Comparison of ENCODE assay signal across 23 cellular contexts in genomic region chr22:22176929-22177616, GRCh38.
A peak's percentile ranks its signal among the peaks of the same experiment; 100 is the strongest.
DNase-seq lines count a peak whose midpoint lies in the region; ATAC-seq and TF ChIP-seq lines count a peak whose summit lies in the region.
"Had no signal": no experiment of that assay in that cellular context is flagged by ENCODE, and none has a peak within 500 bp of the region (broad histone marks: within the 10 kb centered on the region; RNA-seq: fewer than 3 reads in every experiment).

No MANE protein-coding gene starts in this region.

- no peaks in the 10 kb centered on the region for H4K20me1 ChIP-seq in hepatocyte (ENCODE audit: insufficient read depth, poor library complexity, severe bottlenecking)
- H4K20me1 ChIP-seq: BLaER1 had no signal

- WGBS in hepatocyte (ENCODE audit: low lambda C conversion rate, missing lambda C conversion rate): 48% methylated on average over 4 of the region's 4 CpGs
- 48 to 58% methylated on average over 4 of the region's 4 CpGs for WGBS in aorta, 2 donors

- no peak for ATAC-seq in stimulated activated memory B cell treated with anti-CD40 and anti-IgM and Interleukin-4, amounts not matched to agents 10 μg/mL and 1 μg/mL and 100 μg/mL, for 72 hours
- ATAC-seq in aorta (ENCODE audit: low FRiP score): no peak
- no peak for ATAC-seq in HG02623 (IDR thresholded peaks at IDR 0.05; ENCODE audit: unreplicated experiment)
- ATAC-seq: CD8-positive, alpha-beta T cell; GM12878; GM23338 had no signal

- TF ChIP-seq CTCF in coronary artery (IDR thresholded peaks at IDR 0.05) (no peak), hepatocyte (IDR thresholded peaks at IDR 0.05; ENCODE audit: poor library complexity) (no peak), GM20000 (IDR thresholded peaks at IDR 0.05; ENCODE audit: extremely low read depth, missing control alignments) (no peak)

- H3K27me3 Mint-ChIP-seq in stimulated activated memory B cell treated with anti-CD40 and anti-IgM and Interleukin-4, amounts not matched to agents 10 μg/mL and 1 μg/mL and 100 μg/mL, for 72 hours: no peaks in the 10 kb centered on the region
- H3K27me3 Mint-ChIP-seq: B cell had no signal

- H3K4me3 ChIP-seq in coronary artery (no peak overlapping the region), hepatocyte (no peak overlapping the region), aorta (ENCODE audit: low read length in 2 of 2) (no peak overlapping the region)
- H3K4me3 ChIP-seq: BLaER1, GM12878, GM23338, HAP-1 had no signal

- no peaks in the 10 kb centered on the region for H3K9me3 Mint-ChIP-seq in stimulated activated memory B cell treated with anti-CD40 and anti-IgM and Interleukin-4, amounts not matched to agents 10 μg/mL and 1 μg/mL and 100 μg/mL, for 72 hours
- H3K9me3 Mint-ChIP-seq: CD4-positive, CD25-positive, alpha-beta regulatory T cell; CD8-positive, alpha-beta T cell; GM23338; HFFc6 had no signal

- no peak overlapping the region for H2AFZ ChIP-seq in hepatocyte
- H2AFZ ChIP-seq: GM23338 had no signal

- intact Hi-C loops in aorta (cut with DNase I): no loop called here

- H3K4me2 ChIP-seq in hepatocyte: no peak overlapping the region
- H3K4me2 ChIP-seq: BLaER1, GM23338 had no signal

- no peaks in the 10 kb centered on the region for H3K36me3 Mint-ChIP-seq in stimulated activated memory B cell treated with anti-CD40 and anti-IgM and Interleukin-4, amounts not matched to agents 10 μg/mL and 1 μg/mL and 100 μg/mL, for 72 hours
- H3K36me3 Mint-ChIP-seq: CD4-positive, CD25-positive, alpha-beta regulatory T cell; CD8-positive, alpha-beta T cell had no signal

- H3K4me3 Mint-ChIP-seq in stimulated activated memory B cell treated with anti-CD40 and anti-IgM and Interleukin-4, amounts not matched to agents 10 μg/mL and 1 μg/mL and 100 μg/mL, for 72 hours: no peak overlapping the region
- H3K4me3 Mint-ChIP-seq: B cell; CD4-positive, CD25-positive, alpha-beta regulatory T cell; CD8-positive, alpha-beta T cell; GM23338; HFFc6 had no signal

- no peaks in the 10 kb centered on the region for H3K79me2 ChIP-seq in hepatocyte

- peaks cover 28% of the 10 kb centered on the region for H3K4me1 Mint-ChIP-seq in stimulated activated memory B cell treated with anti-CD40 and anti-IgM and Interleukin-4, amounts not matched to agents 10 μg/mL and 1 μg/mL and 100 μg/mL, for 72 hours
- H3K4me1 Mint-ChIP-seq: CD4-positive, CD25-positive, alpha-beta regulatory T cell; GM23338 had no signal

- H3K27me3 ChIP-seq in hepatocyte: no peaks in the 10 kb centered on the region
- no peaks in the 10 kb centered on the region for H3K27me3 ChIP-seq in aorta (ENCODE audit: control insufficient read depth in 1 of 2, insufficient read depth in 2 of 2, low read length in 1 of 2)
- H3K27me3 ChIP-seq: BLaER1 had no signal

- no peaks in the 10 kb centered on the region for H3K36me3 ChIP-seq in hepatocyte (replicated peaks; ENCODE audit: insufficient read depth, low read depth)
- no peaks in the 10 kb centered on the region for H3K36me3 ChIP-seq in aorta (ENCODE audit: control insufficient read depth in 1 of 2, insufficient read depth in 2 of 2, low read length in 1 of 2)
- H3K36me3 ChIP-seq: BLaER1, HAP-1 had no signal

- DNase-seq in D341Med (ENCODE audit: low spot score) (peak; percentile 3), coronary artery (ENCODE audit: low spot score) (peak; percentile 58), hepatocyte (ENCODE audit: low spot score) (peak; percentile 58), aorta (no peak), glomerular visceral epithelial cell (ENCODE audit: extremely low spot score) (no peak), GM20000 (ENCODE audit: low spot score) (no peak)
- DNase-seq: Caco-2; CD4-positive, CD25-positive, alpha-beta regulatory T cell; CD8-positive, alpha-beta T cell; DMS 273 treated with DMSO at 0.1 percent for 48 hours; DMS79; EL; GDM1; HFFc6 had no signal

- H3K4me1 ChIP-seq in hepatocyte (ENCODE audit: insufficient read depth) (peaks cover 7% of the 10 kb centered on the region), aorta (ENCODE audit: control insufficient read depth in 1 of 2, insufficient read depth in 2 of 2, low read length in 2 of 2) (no peaks in the 10 kb centered on the region)
- H3K4me1 ChIP-seq: HAP-1 had no signal

- H3K9me3 ChIP-seq in hepatocyte (ENCODE audit: low read depth): no peaks in the 10 kb centered on the region
- no peaks in the 10 kb centered on the region for H3K9me3 ChIP-seq in aorta (ENCODE audit: control insufficient read depth, low read length)
- H3K9me3 ChIP-seq: BLaER1, Caco-2, HAP-1 had no signal

- no peak overlapping the region for H3K27ac ChIP-seq in coronary artery
- peak overlapping the region; percentile 90 for H3K27ac ChIP-seq in hepatocyte
- H3K27ac ChIP-seq in aorta (ENCODE audit: low read depth in 1 of 2, low read length in 2 of 2): no peak overlapping the region
- H3K27ac ChIP-seq: 22Rv1, BLaER1, C4-2B had no signal

- H3K27ac Mint-ChIP-seq in stimulated activated memory B cell treated with anti-CD40 and anti-IgM and Interleukin-4, amounts not matched to agents 10 μg/mL and 1 μg/mL and 100 μg/mL, for 72 hours: peak overlapping the region; percentile 4
- H3K27ac Mint-ChIP-seq: B cell; CD4-positive, CD25-positive, alpha-beta regulatory T cell; CD8-positive, alpha-beta T cell; GM23338; HFFc6 had no signal

- no peaks in the 10 kb centered on the region for H3K9me2 ChIP-seq in hepatocyte (replicated peaks; ENCODE audit: insufficient read depth)

Comparison
In these comparisons a context has a peak if more than half of its experiments do, and no peak if none do; other contexts are left out.
1. DNase-seq: peak in D341Med (single experiment), coronary artery (single experiment) and hepatocyte (single experiment); none in aorta (0 of 2), glomerular visceral epithelial cell (single experiment) and GM20000 (single experiment).